9 cellular contexts compared by ENCODE assay signal in genomic region chr4:122826596-122827257, GRCh38. TPM values are rescaled to one million over a fixed set of nuclear protein-coding genes. Genes with fewer than 3 reads are reported as not detected.
A peak's percentile ranks its signal among the peaks of the same experiment; 100 is the strongest.
DNase-seq lines count a peak whose midpoint lies in the region; ATAC-seq and TF ChIP-seq lines count a peak whose summit lies in the region.
"Had no signal": no experiment of that assay in that cellular context is flagged by ENCODE, and none has a peak within 500 bp of the region (broad histone marks: within the 10 kb centered on the region; RNA-seq: fewer than 3 reads in every experiment).

Gene FGF2 (plus strand): TSS chr4:122826831. CDS start chr4:122827175, 344 bp downstream.

- H3K4me1 Mint-ChIP-seq in neural progenitor cell: peaks cover 25% of the 10 kb centered on the region

- H3K36me3 Mint-ChIP-seq in activated naive CD4-positive, alpha-beta T cell treated with anti-CD3 and anti-CD28 coated beads, Interleukin-2, amount 50 U/mL, for 72 hours: peaks cover 11 to 15% of the 10 kb centered on the region in 2 donors
- H3K36me3 Mint-ChIP-seq in neural progenitor cell: peaks cover 5% of the 10 kb centered on the region

- TF ChIP-seq CTCF in neural progenitor cell (IDR thresholded peaks at IDR 0.05): no peak

- H3K27ac ChIP-seq in GM23248 (peak within 1 kb of the TSS; percentile 95), neural progenitor cell (peak within 1 kb of the TSS; percentile 83)
- H3K27ac ChIP-seq: 22Rv1 had no signal

- H3K4me2 ChIP-seq in GM23248 (ENCODE audit: unreplicated experiment) (peak within 1 kb of the TSS; percentile 98), neural progenitor cell (peak within 1 kb of the TSS; percentile 80)

- H3K27me3 Mint-ChIP-seq in neural progenitor cell (ENCODE audit: insufficient read depth, low read depth): peaks cover 8% of the 10 kb centered on the region

- peaks cover 22% of the 10 kb centered on the region for H3K36me3 ChIP-seq in GM23248 (ENCODE audit: low read depth)
- H3K36me3 ChIP-seq in neural progenitor cell: no peaks in the 10 kb centered on the region

- ATAC-seq in activated naive CD4-positive, alpha-beta T cell treated with anti-CD3 and anti-CD28 coated beads, Interleukin-2, amount 50 U/mL, for 72 hours: peak; percentile 14 to 26
- no peak for ATAC-seq in GM18861 (IDR thresholded peaks at IDR 0.05; ENCODE audit: unreplicated experiment)

- no peaks in the 10 kb centered on the region for H3K9me2 ChIP-seq in GM23248 (ENCODE audit: insufficient read depth)

- H3K9me3 Mint-ChIP-seq in activated naive CD4-positive, alpha-beta T cell treated with anti-CD3 and anti-CD28 coated beads, Interleukin-2, amount 50 U/mL, for 72 hours: no peaks in the 10 kb centered on the region
- peaks cover 2% of the 10 kb centered on the region for H3K9me3 Mint-ChIP-seq in neural progenitor cell

- peak within 1 kb of the TSS; percentile 90 for H3K4me3 Mint-ChIP-seq in neural progenitor cell

- no peaks in the 10 kb centered on the region for H3K9me3 ChIP-seq in GM23248 (ENCODE audit: low read depth)
- H3K9me3 ChIP-seq in neural progenitor cell (ENCODE audit: low read depth): no peaks in the 10 kb centered on the region

- DNase-seq in DMS 273 (lab: John Stamatoyannopoulos, UW; ENCODE audit: unreplicated experiment) (peak; percentile 65), DMS 273 treated with DMSO at 0.1 percent for 48 hours (lab: John Stamatoyannopoulos, UW) (no peak), GM23248 (peak; percentile 86), M059J (ENCODE audit: low read depth) (peak; percentile 61), germinal center (ENCODE audit: low spot score) (peak; percentile 33), neural progenitor cell (ENCODE audit: low spot score) (peak; percentile 88)
- DNase-seq in activated naive CD4-positive, alpha-beta T cell treated with anti-CD3 and anti-CD28 coated beads, Interleukin-2, amount 50 U/mL, for 72 hours (ENCODE audit: low spot score in 2 of 2): peak in 1 of 2 donors; percentile 33

- H3K9ac ChIP-seq in GM23248: peak within 1 kb of the TSS; percentile 86
- peak within 1 kb of the TSS; percentile 74 for H3K9ac ChIP-seq in neural progenitor cell

- H3K27me3 ChIP-seq in GM23248 (replicated peaks; ENCODE audit: insufficient read depth) (no peaks in the 10 kb centered on the region), neural progenitor cell (no peaks in the 10 kb centered on the region)

- H3K4me1 ChIP-seq in GM23248 (ENCODE audit: insufficient read depth) (peaks cover 34% of the 10 kb centered on the region), neural progenitor cell (peaks cover 28% of the 10 kb centered on the region)

- 0 to 2% methylated on average over 7 to 36 of the region's 93 CpGs for WGBS in GM23248 (ENCODE audit: low coverage in 1 of 2, low lambda C conversion rate in 2 of 2, missing lambda C conversion rate in 2 of 2), 2 experiments

- H3K79me2 ChIP-seq in GM23248 (ENCODE audit: insufficient read depth): peaks cover 47% of the 10 kb centered on the region
- H3K79me2 ChIP-seq in neural progenitor cell (ENCODE audit: low read depth): peaks cover 62% of the 10 kb centered on the region

- in situ Hi-C loops in GM23248 (cut with MboI): no loop called here

- H4K20me1 ChIP-seq in GM23248 (ENCODE audit: insufficient read depth): 0 out of 2 replicates have a peak, but pooled peaks cover 3% of the 10 kb centered on the region
- H4K20me1 ChIP-seq in neural progenitor cell (ENCODE audit: low read depth): peaks cover 37% of the 10 kb centered on the region

- H3K4me3 ChIP-seq in GM23248: peak within 1 kb of the TSS; percentile 84
- peak within 1 kb of the TSS; percentile 75 for H3K4me3 ChIP-seq in neural progenitor cell

- peak within 1 kb of the TSS in 1 of 2 donors; percentile 92 for H3K27ac Mint-ChIP-seq in activated naive CD4-positive, alpha-beta T cell treated with anti-CD3 and anti-CD28 coated beads, Interleukin-2, amount 50 U/mL, for 72 hours
- peak within 1 kb of the TSS; percentile 86 for H3K27ac Mint-ChIP-seq in neural progenitor cell

- peaks cover 53% of the 10 kb centered on the region for H3F3A ChIP-seq in GM23248 (ENCODE audit: insufficient read depth)
- peaks cover 28% of the 10 kb centered on the region for H3F3A ChIP-seq in neural progenitor cell (ENCODE audit: low read depth)

- H2AFZ ChIP-seq in GM23248 (peak within 1 kb of the TSS; percentile 86), neural progenitor cell (replicated peaks) (peak within 1 kb of the TSS; percentile 98)

RNA-seq across cellular contexts. Expression of gene FGF2, which starts in this region (rescaled TPM):
- 293 and 306 TPM in 2 replicates for total RNA-seq in GM23248 (2014; rRNA removed; shearing (Covaris generic))
- polyA plus RNA-seq in GM23248 (2016; fragmentation: Nextera tagmentation; extraction: Ambion mirVana): 36.9 and 38.4 TPM in 2 replicates
- 20.7 and 25.5 TPM in 2 replicates for total RNA-seq in M059J (2014; rRNA removed; shearing (Covaris generic))
- total RNA-seq in activated naive CD4-positive, alpha-beta T cell treated with anti-CD3 and anti-CD28 coated beads, Interleukin-2, amount 50 U/mL, for 72 hours: 1 to 10 TPM in 1 of 2 donors, under 1 TPM in 1; 0.23 to 4.2 TPM
- total RNA-seq in neural progenitor cell (ENCODE audit: low replicate concordance): 27.7 and 43.8 TPM in 2 replicates
